8 cellular contexts compared by ENCODE assay signal in genomic region chr2:87456477-87457128, GRCh38.
DNase-seq lines count a peak whose midpoint lies in the region; ATAC-seq and TF ChIP-seq lines count a peak whose summit lies in the region.
"Not testable (repeated sequence)": the region's sequence is repeated elsewhere in the genome, so short reads cannot be mapped to it uniquely, and the experiment has no call there.

No MANE protein-coding gene starts in this region.

- H3K4me1 ChIP-seq in CD8-positive, alpha-beta T cell (ENCODE audit: insufficient read depth, low read length); HUES6 (ENCODE audit: control insufficient read depth, insufficient read depth, low read length): not testable (repeated sequence)

- not testable (repeated sequence) for H3K4me1 Mint-ChIP-seq in CD8-positive, alpha-beta T cell (ENCODE audit: low read depth)
- H3K4me1 Mint-ChIP-seq in activated CD4-positive, alpha-beta T cell treated with anti-CD3 and anti-CD28 coated beads for 36 hours: peaks cover 15% of the 10 kb centered on the region
- peaks cover 10% of the 10 kb centered on the region for H3K4me1 Mint-ChIP-seq in MCF 10A (ENCODE audit: insufficient read depth, unreplicated experiment)

- not testable (repeated sequence) for H3K9me3 Mint-ChIP-seq in CD8-positive, alpha-beta T cell; activated CD4-positive, alpha-beta T cell treated with anti-CD3 and anti-CD28 coated beads for 36 hours (ENCODE audit: low read depth); MCF 10A (ENCODE audit: unreplicated experiment)

- POLR2A ChIA-PET in CD8-positive, alpha-beta T cell (lab: Charles Lee); activated CD4-positive, alpha-beta T cell treated with anti-CD3 and anti-CD28 coated beads for 36 hours (lab: Charles Lee); MCF 10A (lab: Yijun Ruan, JAX): not testable (repeated sequence)

- TF ChIP-seq CTCF in CD8-positive, alpha-beta T cell (IDR thresholded peaks at IDR 0.05); MCF 10A (IDR thresholded peaks at IDR 0.05; ENCODE audit: unreplicated experiment): not testable (repeated sequence)

- not testable (repeated sequence) for H3K36me3 ChIP-seq in CD8-positive, alpha-beta T cell (ENCODE audit: insufficient read depth, low read length); HUES6 (ENCODE audit: control insufficient read depth, insufficient read depth, low read length)

- peak overlapping the region; percentile 81 for H3K9ac ChIP-seq in HUES6 (ENCODE audit: low read length)

- peak overlapping the region; percentile 76 for H3K27ac Mint-ChIP-seq in CD8-positive, alpha-beta T cell
- peak overlapping the region; percentile 82 for H3K27ac Mint-ChIP-seq in activated CD4-positive, alpha-beta T cell treated with anti-CD3 and anti-CD28 coated beads for 36 hours
- H3K27ac Mint-ChIP-seq in MCF 10A (ENCODE audit: low read depth, unreplicated experiment): peak overlapping the region; percentile 54

- not testable (repeated sequence) for DNase-seq in CD8-positive, alpha-beta T cell; MCF 10A (ENCODE audit: unreplicated experiment)
- peak; percentile 37 for DNase-seq in activated CD4-positive, alpha-beta T cell treated with anti-CD3 and anti-CD28 coated beads for 36 hours

- peak overlapping the region; percentile 59 for H3K4me3 Mint-ChIP-seq in CD8-positive, alpha-beta T cell
- peak overlapping the region; percentile 71 for H3K4me3 Mint-ChIP-seq in activated CD4-positive, alpha-beta T cell treated with anti-CD3 and anti-CD28 coated beads for 36 hours
- peak overlapping the region; percentile 66 for H3K4me3 Mint-ChIP-seq in MCF 10A (ENCODE audit: unreplicated experiment)

- BruUV-seq in MCF 10A (replicated peaks; lab: Mats Ljungman, UMichigan): TSS peak; percentile 18

- not testable (repeated sequence) for H3K27ac ChIP-seq in CD8-positive, alpha-beta T cell (ENCODE audit: low read depth, low read length); HUES6 (ENCODE audit: low read depth, low read length)
- peak overlapping the region in 16 of 21 experiments; percentile 37 to 88 (median 72) for H3K27ac ChIP-seq in skin epidermis

- not testable (repeated sequence) for H3K27me3 ChIP-seq in CD8-positive, alpha-beta T cell (ENCODE audit: insufficient read depth, low read length); HUES6 (ENCODE audit: control insufficient read depth, insufficient read depth, low read length)

- not testable (repeated sequence) for H3K4me3 ChIP-seq in CD8-positive, alpha-beta T cell (ENCODE audit: low read depth, low read length)
- H3K4me3 ChIP-seq in HUES6 (ENCODE audit: low read depth, low read length) (peak overlapping the region; percentile 52; the same call in 1 of the 2 replicates), iPS-11a (ENCODE audit: low read depth, low read length) (peak overlapping the region; percentile 17), skin epidermis (peak overlapping the region in 5 of 7 experiments; percentile 24 to 41 (median 34))

- H3K27me3 Mint-ChIP-seq in CD8-positive, alpha-beta T cell (ENCODE audit: low read depth); activated CD4-positive, alpha-beta T cell treated with anti-CD3 and anti-CD28 coated beads for 36 hours; MCF 10A (ENCODE audit: insufficient read depth, unreplicated experiment): not testable (repeated sequence)

- not testable (repeated sequence) for H3K9me3 ChIP-seq in CD8-positive, alpha-beta T cell (ENCODE audit: low read length); HUES6 (ENCODE audit: control insufficient read depth, insufficient read depth, low read depth, low read length)

- H3K36me3 Mint-ChIP-seq in CD8-positive, alpha-beta T cell; activated CD4-positive, alpha-beta T cell treated with anti-CD3 and anti-CD28 coated beads for 36 hours (ENCODE audit: low read depth); MCF 10A (ENCODE audit: insufficient read depth, unreplicated experiment): not testable (repeated sequence)

- CTCF ChIA-PET in CD8-positive, alpha-beta T cell (lab: Charles Lee); activated CD4-positive, alpha-beta T cell treated with anti-CD3 and anti-CD28 coated beads for 36 hours (lab: Charles Lee); MCF 10A (lab: Yijun Ruan, JAX): not testable (repeated sequence)

- ATAC-seq in CD8-positive, alpha-beta T cell: peak; percentile 45
- ATAC-seq in GM19395 (IDR thresholded peaks at IDR 0.05; ENCODE audit: unreplicated experiment) (peak; percentile 71), HG02870 (IDR thresholded peaks at IDR 0.05; ENCODE audit: unreplicated experiment) (peak; percentile 79)
- peak; percentile 75 for ATAC-seq in activated CD4-positive, alpha-beta T cell treated with anti-CD3 and anti-CD28 coated beads for 36 hours

- intact Hi-C loops in CD8-positive, alpha-beta T cell (cut with DNase I, micrococcal nuclease); activated CD4-positive, alpha-beta T cell treated with anti-CD3 and anti-CD28 coated beads for 36 hours (cut with DNase I, micrococcal nuclease); MCF 10A (cut with micrococcal nuclease): not testable (repeated sequence)
